Comparison of ENCODE assay signal across 23 cellular contexts in genomic region chr2:30701782-30702181, GRCh38.
"Had no signal": no experiment of that assay in that cellular context is flagged by ENCODE, and none has a peak within 500 bp of the region (broad histone marks: within the 10 kb centered on the region; RNA-seq: fewer than 3 reads in every experiment).

No MANE protein-coding gene starts in this region.

- DNase-seq: activated CD4-positive, alpha-beta T cell treated with anti-CD3 and anti-CD28 coated beads, Interleukin-2, amount 10 ng/mL, durations not matched to agents 7 days and 5 days; activated CD8-positive, alpha-beta T cell treated with anti-CD3 and anti-CD28 coated beads, Interleukin-2, amount 10 ng/mL, durations not matched to agents 7 days and 5 days; activated naive CD4-positive, alpha-beta T cell treated with anti-CD3 and anti-CD28 coated beads, Interleukin-2, amount 50 U/mL, for 16 hours; activated T-cell treated with anti-CD3 and anti-CD28 coated beads, Interleukin-2, amount 50 U/mL, for 4 hours; cortex of kidney; erythroblast; foreskin melanocyte; glutamatergic neuron; hippocampal formation; left cardiac atrium; mesendoderm; naive thymus-derived CD8-positive, alpha-beta T cell; ovary; psoas muscle; right cardiac atrium; uterus had no signal

- H3K36me3 ChIP-seq: ascending aorta, ovary, tibial nerve, uterus had no signal

- H3K27ac Mint-ChIP-seq: activated CD4-positive, alpha-beta T cell treated with anti-CD3 and anti-CD28 coated beads, Interleukin-2, amount 10 ng/mL, durations not matched to agents 7 days and 5 days; activated CD8-positive, alpha-beta T cell treated with anti-CD3 and anti-CD28 coated beads, Interleukin-2, amount 10 ng/mL, durations not matched to agents 7 days and 5 days; naive thymus-derived CD8-positive, alpha-beta T cell; stimulated activated naive CD8-positive, alpha-beta T cell treated with anti-CD3 and anti-CD28 coated beads, Interleukin-15, Interleukin-2, amounts not matched to agents 100 ng/mL and 50 ng/mL, for 24 hours had no signal

- ATAC-seq: activated CD4-positive, CD25-positive, alpha-beta regulatory T cell treated with anti-CD3 and anti-CD28 coated beads, Interleukin-2, amount 50 U/mL, for 24 hours; activated CD8-positive, alpha-beta T cell treated with anti-CD3 and anti-CD28 coated beads, Interleukin-2, amount 10 ng/mL, durations not matched to agents 7 days and 5 days; activated T-cell treated with anti-CD3 and anti-CD28 coated beads, Interleukin-2, amount 50 U/mL, for 4 hours; left cardiac atrium; naive thymus-derived CD8-positive, alpha-beta T cell; psoas muscle; right cardiac atrium had no signal

- H3K4me3 Mint-ChIP-seq: activated CD4-positive, alpha-beta T cell treated with anti-CD3 and anti-CD28 coated beads, Interleukin-2, amount 10 ng/mL, durations not matched to agents 7 days and 5 days; activated CD8-positive, alpha-beta T cell treated with anti-CD3 and anti-CD28 coated beads, Interleukin-2, amount 10 ng/mL, durations not matched to agents 7 days and 5 days; activated T-cell treated with anti-CD3 and anti-CD28 coated beads, Interleukin-2, amount 50 U/mL, for 4 hours; central memory CD8-positive, alpha-beta T cell; naive thymus-derived CD8-positive, alpha-beta T cell; stimulated activated naive CD8-positive, alpha-beta T cell treated with anti-CD3 and anti-CD28 coated beads, Interleukin-15, Interleukin-2, amounts not matched to agents 100 ng/mL and 50 ng/mL, for 24 hours had no signal

- H3K4me1 ChIP-seq: ascending aorta, psoas muscle, tibial nerve, uterus had no signal

- H3K4me3 ChIP-seq: ascending aorta, ovary, psoas muscle, skin epidermis, tibial nerve, uterus had no signal

- H3K9me3 ChIP-seq: ovary had no signal

- H3K27me3 Mint-ChIP-seq: stimulated activated naive CD8-positive, alpha-beta T cell treated with anti-CD3 and anti-CD28 coated beads, Interleukin-15, Interleukin-2, amounts not matched to agents 100 ng/mL and 50 ng/mL, for 24 hours had no signal

- H3K4me1 Mint-ChIP-seq: activated CD4-positive, alpha-beta T cell treated with anti-CD3 and anti-CD28 coated beads, Interleukin-2, amount 10 ng/mL, durations not matched to agents 7 days and 5 days; central memory CD8-positive, alpha-beta T cell had no signal

- FAIRE-seq: endometrium had no signal

- H3K27me3 ChIP-seq: ascending aorta, ovary, tibial nerve, uterus had no signal

- H3K27ac ChIP-seq: ascending aorta, ovary, psoas muscle, skin epidermis, tibial nerve, uterus had no signal
